ENCODE assay signal across 21 cellular contexts in genomic region chr12:96711364-96711763, GRCh38.
DNase-seq lines count a peak whose midpoint lies in the region; ATAC-seq, FAIRE-seq and TF ChIP-seq lines count a peak whose summit lies in the region.
"Had no signal": no experiment of that assay in that cellular context is flagged by ENCODE, and none has a peak within 500 bp of the region (broad histone marks: within the 10 kb centered on the region; RNA-seq: fewer than 3 reads in every experiment).

No MANE protein-coding gene starts in this region.

- H3K9me3 Mint-ChIP-seq in CD4-positive, alpha-beta T cell = no peaks in the 10 kb centered on the region
- H3K9me3 Mint-ChIP-seq: GM23338 had no signal

- no peak overlapping the region for H3K4me3 Mint-ChIP-seq in CD4-positive, alpha-beta T cell
- H3K4me3 Mint-ChIP-seq: GM23338 had no signal

- no peaks in the 10 kb centered on the region for H3K36me3 Mint-ChIP-seq in CD4-positive, alpha-beta T cell (ENCODE audit: low read depth)

- FAIRE-seq in GM19239 (lab: Jason Lieb, UNC) = peak; percentile 8
- FAIRE-seq: A549 had no signal

- POLR2A ChIA-PET in CD4-positive, alpha-beta T cell (lab: Charles Lee) = interaction anchor here (0.6 kb wide), 1 partner anchor 65 kb away, joined by 3 read pairs; no protein-coding TSS in a partner anchor

- DNase-seq in GM19239 (ENCODE audit: insufficient read length, low spot score) = no peak
- peak; percentile 5 for DNase-seq in kidney glomerular epithelial cell (lab: John Stamatoyannopoulos, UW)
- no peak for DNase-seq in mesenteric fat pad (ENCODE audit: low spot score)
- DNase-seq in CD4-positive, alpha-beta T cell = no peak
- DNase-seq: BE2C, EL, GF-D8, Kasumi-1, NCI-H1694 treated with DMSO at 0.1 percent for 48 hours, NCI-H2081 treated with DMSO at 0.1 percent for 48 hours, NCI-H446, NCI-H526 treated with DMSO at 0.1 percent for 48 hours, OCI-M1 had no signal

- TF ChIP-seq CTCF in CD4-positive, alpha-beta T cell (IDR thresholded peaks at IDR 0.05) = no peak

- H3K27ac Mint-ChIP-seq in CD4-positive, alpha-beta T cell = no peak overlapping the region
- H3K27ac Mint-ChIP-seq: GM23338 had no signal

- no peak overlapping the region for H3K27ac ChIP-seq in CD4-positive, alpha-beta T cell (ENCODE audit: low read depth, low read length)
- H3K27ac ChIP-seq: A549, SJSA1 had no signal

- H3K4me1 Mint-ChIP-seq in CD4-positive, alpha-beta T cell (ENCODE audit: low read depth) = no peaks in the 10 kb centered on the region

- TF ChIP-seq POLR2A in GM18505 (IDR thresholded peaks at IDR 0.05; ENCODE audit: borderline replicate concordance, extremely low read depth, insufficient read depth, insufficient read length) = no peak

- intact Hi-C loops in CD4-positive, alpha-beta T cell (cut with DNase I, micrococcal nuclease) = no loop called here

- CTCF ChIA-PET in CD4-positive, alpha-beta T cell (lab: Charles Lee) = no interaction called here

- no peaks in the 10 kb centered on the region for H3K9me3 ChIP-seq in CD4-positive, alpha-beta T cell (ENCODE audit: control insufficient read depth, low read length)
- H3K9me3 ChIP-seq: A549, BE2C, HAP-1, SJSA1 had no signal

- H3K27me3 ChIP-seq in CD4-positive, alpha-beta T cell (ENCODE audit: control insufficient read depth, insufficient read depth, low read length) = no peaks in the 10 kb centered on the region
- H3K27me3 ChIP-seq: BE2C, SJSA1 had no signal

- ATAC-seq in GM18505 (IDR thresholded peaks at IDR 0.05; ENCODE audit: unreplicated experiment) (peak; percentile 67), HG03432 (IDR thresholded peaks at IDR 0.05; ENCODE audit: unreplicated experiment) (peak; percentile 61), HG02938 (IDR thresholded peaks at IDR 0.05; ENCODE audit: unreplicated experiment) (no peak)
- no peak for ATAC-seq in CD4-positive, alpha-beta T cell (ENCODE audit: poor library complexity)
- ATAC-seq: A549, Right ventricle myocardium inferior had no signal

- H3K27me3 Mint-ChIP-seq in CD4-positive, alpha-beta T cell = peaks cover 4% of the 10 kb centered on the region

Comparison
In these comparisons a context has a peak if more than half of its experiments do, and no peak if none do; other contexts are left out.
1. ATAC-seq: peak in GM18505 (single experiment) and HG03432 (single experiment); none in CD4-positive, alpha-beta T cell (single experiment) and HG02938 (single experiment).